In the genomic region with DNA sequence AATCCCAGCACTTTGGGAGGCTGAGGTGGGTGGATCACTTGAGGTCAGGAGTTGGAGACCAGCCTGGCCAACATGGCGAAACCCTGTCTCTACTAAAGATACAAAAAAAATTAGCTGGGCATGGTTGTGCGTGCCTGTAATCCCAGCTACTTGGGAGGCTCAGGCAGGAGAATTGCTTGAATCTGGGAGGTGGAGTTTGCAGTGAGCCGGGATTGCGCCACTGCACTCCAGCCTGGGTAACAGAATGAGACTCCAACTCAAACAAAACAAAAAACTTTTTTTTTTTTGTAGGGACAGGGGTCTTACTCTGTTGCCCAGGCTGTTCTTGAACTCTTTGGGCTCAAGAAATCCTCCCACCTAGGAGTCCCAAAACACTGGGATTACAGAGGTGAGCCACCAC, we compare ENCODE assay signal across 5 cellular contexts. TPM values are rescaled to one million over a fixed set of nuclear protein-coding genes. Genes with fewer than 3 reads are reported as not detected.
DNase-seq lines count a peak whose midpoint lies in the region; ATAC-seq, FAIRE-seq and TF ChIP-seq lines count a peak whose summit lies in the region.
"Not testable (repeated sequence)": the region's sequence is repeated elsewhere in the genome, so short reads cannot be mapped to it uniquely, and the experiment has no call there.

No MANE protein-coding gene starts in this region.

- intact Hi-C loops in CD4-positive, alpha-beta T cell (cut with DNase I, micrococcal nuclease), result loop anchor here in 1 of 2 experiments (5.0 kb wide), 1 partner anchor 573 kb away; a partner anchor contains a TSS
- intact Hi-C loops in K562 (cut with micrococcal nuclease); HepG2 (cut with micrococcal nuclease; ENCODE audit: unreplicated experiment): not testable (repeated sequence)

- H3K79me2 ChIP-seq in K562 (ENCODE audit: control insufficient read depth, insufficient read depth, low read length) (peaks cover 31% of the 10 kb centered on the region), HepG2 (ENCODE audit: insufficient read depth, low read length) (peaks cover 11% of the 10 kb centered on the region)

- H3K4me3 Mint-ChIP-seq in CD4-positive, alpha-beta T cell, result peak overlapping the region; percentile 66
- not testable (repeated sequence) for H3K4me3 Mint-ChIP-seq in T-helper 1 cell treated with Interleukin-12 subunit alpha and Interleukin-12 subunit beta and Interleukin-4 antibody, amounts not matched to agents 30 μg/mL and 1 μg/mL, for 36 hours
- peak overlapping the region; percentile 34 for H3K4me3 Mint-ChIP-seq in nephron progenitor cell

- H3K9ac ChIP-seq in K562 (ENCODE audit: insufficient read depth in 1 of 2, low read depth in 2 of 2, low read length in 2 of 2); HepG2 (ENCODE audit: insufficient read depth, low read depth, low read length): not testable (repeated sequence)

- not testable (repeated sequence) for H3K27ac Mint-ChIP-seq in CD4-positive, alpha-beta T cell; nephron progenitor cell
- H3K27ac Mint-ChIP-seq in T-helper 1 cell treated with Interleukin-12 subunit alpha and Interleukin-12 subunit beta and Interleukin-4 antibody, amounts not matched to agents 30 μg/mL and 1 μg/mL, for 36 hours, result peak overlapping the region; percentile 41

- not testable (repeated sequence) for H3K9me3 Mint-ChIP-seq in CD4-positive, alpha-beta T cell; T-helper 1 cell treated with Interleukin-12 subunit alpha and Interleukin-12 subunit beta and Interleukin-4 antibody, amounts not matched to agents 30 μg/mL and 1 μg/mL, for 36 hours; nephron progenitor cell

- H3K9me1 ChIP-seq in K562 (ENCODE audit: control insufficient read depth, insufficient read depth, low read length), result not testable (repeated sequence)

- CTCF ChIA-PET in CD4-positive, alpha-beta T cell (lab: Charles Lee); K562 (lab: Yijun Ruan, JAX; ENCODE audit: low intra/inter-chr PET ratio); HepG2 (lab: Yijun Ruan, JAX; ENCODE audit: low intra/inter-chr PET ratio, low total read pairs): not testable (repeated sequence)

- in situ Hi-C loops in K562 (cut with MboI), result not testable (repeated sequence)
- in situ Hi-C loops in HepG2 (cut with HindIII; ENCODE audit: extremely low pct_ligation_motif_present, low pct_unique_long_range_greater_than_20kb), result loop anchor here (10.0 kb wide), 1 partner anchor 301 kb away; no protein-coding TSS in a partner anchor

- peaks cover 23% of the 10 kb centered on the region for H3K4me1 Mint-ChIP-seq in CD4-positive, alpha-beta T cell (ENCODE audit: low read depth)
- H3K4me1 Mint-ChIP-seq in T-helper 1 cell treated with Interleukin-12 subunit alpha and Interleukin-12 subunit beta and Interleukin-4 antibody, amounts not matched to agents 30 μg/mL and 1 μg/mL, for 36 hours (ENCODE audit: low read depth), result peaks cover 16% of the 10 kb centered on the region
- peaks cover 14% of the 10 kb centered on the region for H3K4me1 Mint-ChIP-seq in nephron progenitor cell

- H3K9me3 ChIP-seq in CD4-positive, alpha-beta T cell (ENCODE audit: control insufficient read depth, low read length); K562 (replicated peaks; ENCODE audit: control insufficient read depth, insufficient read depth, low read depth, low read length); HepG2 (ENCODE audit: low read length): not testable (repeated sequence)

- H3K27me3 Mint-ChIP-seq in CD4-positive, alpha-beta T cell; T-helper 1 cell treated with Interleukin-12 subunit alpha and Interleukin-12 subunit beta and Interleukin-4 antibody, amounts not matched to agents 30 μg/mL and 1 μg/mL, for 36 hours (ENCODE audit: low read depth); nephron progenitor cell (ENCODE audit: low read depth, poor library complexity): not testable (repeated sequence)

- not testable (repeated sequence) for FAIRE-seq in K562 (lab: Jason Lieb, UNC); HepG2 (lab: Jason Lieb, UNC)

- H3K27me3 ChIP-seq in CD4-positive, alpha-beta T cell (ENCODE audit: control insufficient read depth, insufficient read depth, low read length); K562 (ENCODE audit: control insufficient read depth in 2 of 2, insufficient read depth in 2 of 2, low read length in 2 of 2); HepG2 (ENCODE audit: control insufficient read depth in 1 of 2, insufficient read depth in 2 of 2, low read length in 2 of 2): not testable (repeated sequence)

- ATAC-seq in CD4-positive, alpha-beta T cell (ENCODE audit: poor library complexity); K562; HepG2: not testable (repeated sequence)

- TF ChIP-seq CTCF in CD4-positive, alpha-beta T cell (IDR thresholded peaks at IDR 0.05); K562 (IDR thresholded peaks at IDR 0.05 in 2 of 3, conservative IDR thresholded peaks at IDR 0.05 in 1 of 3; ENCODE audit: insufficient read depth in 2 of 3, low read depth in 1 of 3, low read length in 3 of 3); HepG2 (CRISPR knock-in tag; IDR thresholded peaks at IDR 0.05); nephron progenitor cell (IDR thresholded peaks at IDR 0.05): not testable (repeated sequence)

- WGBS in K562 (ENCODE audit: insufficient coverage, low coverage, missing lambda C conversion rate), result 93% methylated on average over 3 of the region's 4 CpGs
- WGBS in HepG2 (ENCODE audit: low lambda C conversion rate), result 35% methylated on average over 4 of the region's 4 CpGs

- TF ChIP-seq RAD21 in K562 (CRISPR knock-in tag; conservative IDR thresholded peaks at IDR 0.05 in 1 of 2, IDR thresholded peaks at IDR 0.05 in 1 of 2); HepG2 (CRISPR knock-in tag; IDR thresholded peaks at IDR 0.05): not testable (repeated sequence)

- not testable (repeated sequence) for BruUV-seq in K562 (replicated peaks; lab: Mats Ljungman, UMichigan); HepG2 (replicated peaks; lab: Mats Ljungman, UMichigan)

- POLR2A ChIA-PET in CD4-positive, alpha-beta T cell (lab: Charles Lee); HepG2 (lab: Yijun Ruan, JAX): not testable (repeated sequence)
- POLR2A ChIA-PET in K562 (lab: Yijun Ruan, JAX), result interaction anchor here (2.7 kb wide), 1 partner anchor 11 kb away, joined by 13 read pairs; no protein-coding TSS in a partner anchor

- H3K4me2 ChIP-seq in K562 (ENCODE audit: insufficient read depth, low read length), result not testable (repeated sequence)
- 0 out of 2 replicates have a peak overlapping the region, but pooled peaks have one; percentile 7 for H3K4me2 ChIP-seq in HepG2 (ENCODE audit: low read depth, low read length)

- H3K4me1 ChIP-seq in K562 (replicated peaks in 1 of 2; ENCODE audit: control insufficient read depth in 2 of 2, insufficient read depth in 2 of 2, low read length in 2 of 2) (peaks cover 18 to 20% of the 10 kb centered on the region in 2 experiments; a peak in 4 of 5 replicates), HepG2 (ENCODE audit: insufficient read depth, low read length) (peaks cover 44% of the 10 kb centered on the region)

- H2AFZ ChIP-seq in K562 (ENCODE audit: low read depth, low read length); HepG2 (ENCODE audit: low read length): not testable (repeated sequence)

- H3K27ac ChIP-seq in CD4-positive, alpha-beta T cell (ENCODE audit: low read depth, low read length); K562 (ENCODE audit: extremely low read depth, low read depth, low read length); HepG2 (ENCODE audit: extremely low read length, insufficient read depth, low read length): not testable (repeated sequence)

- not testable (repeated sequence) for H3K36me3 ChIP-seq in K562 (ENCODE audit: control insufficient read depth, insufficient read depth, low read length); HepG2 (replicated peaks in 1 of 2; ENCODE audit: control insufficient read depth in 1 of 2, insufficient read depth in 2 of 2, low read length in 2 of 2)

- H3K4me3 ChIP-seq in K562; HepG2 (replicated peaks in 1 of 3; ENCODE audit: insufficient read depth in 1 of 3, low read depth in 2 of 3, low read length in 3 of 3): not testable (repeated sequence)

- H3K36me3 Mint-ChIP-seq in CD4-positive, alpha-beta T cell (ENCODE audit: low read depth); T-helper 1 cell treated with Interleukin-12 subunit alpha and Interleukin-12 subunit beta and Interleukin-4 antibody, amounts not matched to agents 30 μg/mL and 1 μg/mL, for 36 hours (ENCODE audit: low read depth); nephron progenitor cell (ENCODE audit: low read depth): not testable (repeated sequence)

- H4K20me1 ChIP-seq in K562 (replicated peaks; ENCODE audit: control insufficient read depth, insufficient read depth, low read length); HepG2 (ENCODE audit: insufficient read depth, low read length): not testable (repeated sequence)

- DNase-seq in CD4-positive, alpha-beta T cell; K562 (ENCODE audit: extremely low read depth in 1 of 4, low spot score in 3 of 4); HepG2 (ENCODE audit: low spot score); nephron progenitor cell: not testable (repeated sequence)

- not testable (repeated sequence) for TF ChIP-seq EP300 in K562 (IDR thresholded peaks at IDR 0.05; ENCODE audit: low read length); HepG2 (IDR thresholded peaks at IDR 0.05; ENCODE audit: low read depth in 2 of 2, low read length in 2 of 2); HepG2 (CRISPR knock-in tag; IDR thresholded peaks at IDR 0.05; ENCODE audit: borderline replicate concordance)

- not testable (repeated sequence) for TF ChIP-seq POLR2A in K562 (conservative IDR thresholded peaks at IDR 0.05); HepG2 (IDR thresholded peaks at IDR 0.05; ENCODE audit: insufficient read depth in 1 of 2, low read depth in 2 of 2, low read length in 2 of 2)

RNA-seq across cellular contexts. Expression of a gene that starts 3.3 kb away (rescaled TPM):
- total RNA-seq in CD4-positive, alpha-beta T cell, result 10 to 100 TPM; 44.6 to 46.4 TPM
- total RNA-seq in K562 (2011; cell fraction: chromatin; rRNA removed; ENCODE audit: low replicate concordance), result 24.8 and 82.7 TPM in 2 replicates
- 12.2 and 13.9 TPM in 2 replicates for total RNA-seq in K562 (2011; cell fraction: nucleolus; rRNA removed)
- total RNA-seq in K562 (2011; cell fraction: nucleoplasm; rRNA removed), result 23.9 and 32.5 TPM in 2 replicates
- total RNA-seq in K562 (2014; rRNA removed), result 59.6 and 64.9 TPM in 2 replicates
- 98.8 and 113 TPM in 2 replicates for total RNA-seq in K562 (2014; rRNA removed; fragmentation: Illumina TruSeq; extraction: Trizol)
- total RNA-seq in K562 (2015; rRNA removed; fragmentation: Illumina TruSeq; extraction: Trizol), result 92.7 and 100 TPM in 2 replicates
- 111 and 126 TPM in 2 replicates for total RNA-seq in K562 (2021)
- polyA plus RNA-seq in K562 (2011; rRNA removed), result 56.0 and 79.7 TPM in 2 replicates
- polyA plus RNA-seq in K562 (2011; cell fraction: cytosol; rRNA removed), result 36.0 and 44.8 TPM in 2 replicates
- polyA plus RNA-seq in K562 (2011; cell fraction: nucleus; rRNA removed), result 15.8 and 16.7 TPM in 2 replicates
- 41.2 and 58.2 TPM in 2 replicates for polyA plus RNA-seq in K562 (2012)
- polyA plus RNA-seq in K562 (2014; fragmentation: Illumina TruSeq; extraction: Trizol), result 72.8 and 83.0 TPM in 2 replicates
- polyA plus RNA-seq in K562 (2014; fragmentation: Nextera tagmentation; extraction: Ambion mirVana), result 10 to 100 TPM; 22.5 to 31.7 TPM
- 50.5 and 52.5 TPM in 2 replicates for polyA plus RNA-seq in K562 (2014; rRNA removed)
- 180 and 192 TPM in 2 replicates for polyA minus RNA-seq in K562 (2011; rRNA and poly(A)+ RNA removed)
- polyA minus RNA-seq in K562 (2011; cell fraction: cytosol; rRNA and poly(A)+ RNA removed), result 66.4 and 78.4 TPM in 2 replicates
- 14.3 and 24.5 TPM in 2 replicates for polyA minus RNA-seq in K562 (2011; cell fraction: nucleus; rRNA and poly(A)+ RNA removed)
- total RNA-seq in HepG2 (2016; rRNA removed; fragmentation: Illumina TruSeq; extraction: Trizol), result 63.5 and 101 TPM in 2 replicates
- 33.6 and 33.7 TPM in 2 replicates for total RNA-seq in HepG2 (2016; cell fraction: cytosol; rRNA removed; fragmentation: Illumina TruSeq; extraction: Trizol; ENCODE audit: low read depth)
- total RNA-seq in HepG2 (2016; cell fraction: insoluble cytoplasmic fraction; rRNA removed; fragmentation: Illumina TruSeq; extraction: Trizol), result 63.2 and 92.9 TPM in 2 replicates
- total RNA-seq in HepG2 (2016; cell fraction: membrane; rRNA removed; fragmentation: Illumina TruSeq; extraction: Trizol), result 52.7 and 53.2 TPM in 2 replicates
- 39.5 and 46.8 TPM in 2 replicates for total RNA-seq in HepG2 (2016; cell fraction: nucleus; rRNA removed; fragmentation: Illumina TruSeq; extraction: Trizol)
- polyA plus RNA-seq in HepG2 (2011; rRNA removed), result 26.7 and 30.0 TPM in 2 replicates
- polyA plus RNA-seq in HepG2 (2011; cell fraction: cytosol; rRNA removed), result 27.0 and 32.0 TPM in 2 replicates
- polyA plus RNA-seq in HepG2 (2011; cell fraction: nucleus; rRNA removed), result 16.5 and 17.7 TPM in 2 replicates
- polyA plus RNA-seq in HepG2 (2012), result 36.3 and 36.9 TPM in 2 replicates
- polyA plus RNA-seq in HepG2 (2016; cell fraction: cytosol; fragmentation: Illumina TruSeq; extraction: Trizol; ENCODE audit: low read depth), result 5.9 and 6.2 TPM in 2 replicates
- 68.9 and 69.6 TPM in 2 replicates for polyA plus RNA-seq in HepG2 (2016; cell fraction: insoluble cytoplasmic fraction; fragmentation: Illumina TruSeq; extraction: Trizol; ENCODE audit: low read depth)
- 11.9 and 14.6 TPM in 2 replicates for polyA plus RNA-seq in HepG2 (2016; cell fraction: membrane; fragmentation: Illumina TruSeq; extraction: Trizol; ENCODE audit: low read depth)
- 40.4 and 40.7 TPM in 2 replicates for polyA plus RNA-seq in HepG2 (2016; cell fraction: nucleus; fragmentation: Illumina TruSeq; extraction: Trizol; ENCODE audit: insufficient read depth, low read depth)
- polyA minus RNA-seq in HepG2 (2011; rRNA and poly(A)+ RNA removed; ENCODE audit: low replicate concordance), result 22.4 and 59.7 TPM in 2 replicates
- polyA minus RNA-seq in HepG2 (2011; cell fraction: cytosol; rRNA and poly(A)+ RNA removed), result 34.5 and 43.4 TPM in 2 replicates
- polyA minus RNA-seq in HepG2 (2011; cell fraction: nucleus; rRNA and poly(A)+ RNA removed), result 26.8 and 30.5 TPM in 2 replicates

RNA-seq across cellular contexts. Expression of a gene that starts 6.1 kb away (rescaled TPM):
- total RNA-seq in CD4-positive, alpha-beta T cell, result 1,000 to 10,000 TPM; 1,794 to 1,807 TPM
- 348 and 589 TPM in 2 replicates for total RNA-seq in K562 (2011; cell fraction: chromatin; rRNA removed; ENCODE audit: low replicate concordance)
- total RNA-seq in K562 (2011; cell fraction: nucleolus; rRNA removed), result 314 and 317 TPM in 2 replicates
- total RNA-seq in K562 (2011; cell fraction: nucleoplasm; rRNA removed), result 537 and 721 TPM in 2 replicates
- total RNA-seq in K562 (2014; rRNA removed) (1,529 and 1,811 TPM in 2 replicates), K562 (2014; rRNA removed; fragmentation: Illumina TruSeq; extraction: Trizol) (3,099 and 3,427 TPM in 2 replicates), K562 (2015; rRNA removed; fragmentation: Illumina TruSeq; extraction: Trizol) (2,718 and 2,856 TPM in 2 replicates), K562 (2021) (1,959 and 2,095 TPM in 2 replicates), HepG2 (2016; rRNA removed; fragmentation: Illumina TruSeq; extraction: Trizol) (1,551 and 2,121 TPM in 2 replicates)
- polyA plus RNA-seq in K562 (2011; rRNA removed) (2,667 and 2,691 TPM in 2 replicates), K562 (2014; fragmentation: Illumina TruSeq; extraction: Trizol) (2,543 and 3,103 TPM in 2 replicates), K562 (2014; fragmentation: Nextera tagmentation; extraction: Ambion mirVana) (1,000 to 10,000 TPM; 1,519 to 1,617 TPM), K562 (2014; rRNA removed) (2,156 and 2,396 TPM in 2 replicates), HepG2 (2011; rRNA removed) (1,589 and 1,719 TPM in 2 replicates)
- polyA plus RNA-seq in K562 (2011; cell fraction: cytosol; rRNA removed), result 1,053 and 1,467 TPM in 2 replicates
- polyA plus RNA-seq in K562 (2011; cell fraction: nucleus; rRNA removed), result 536 and 802 TPM in 2 replicates
- 2,256 and 2,883 TPM in 2 replicates for polyA plus RNA-seq in K562 (2012)
- 731 and 844 TPM in 2 replicates for polyA minus RNA-seq in K562 (2011; rRNA and poly(A)+ RNA removed)
- polyA minus RNA-seq in K562 (2011; cell fraction: cytosol; rRNA and poly(A)+ RNA removed), result 462 and 473 TPM in 2 replicates
- 140 and 278 TPM in 2 replicates for polyA minus RNA-seq in K562 (2011; cell fraction: nucleus; rRNA and poly(A)+ RNA removed)
- 1,569 and 1,799 TPM in 2 replicates for total RNA-seq in HepG2 (2016; cell fraction: cytosol; rRNA removed; fragmentation: Illumina TruSeq; extraction: Trizol; ENCODE audit: low read depth)
- total RNA-seq in HepG2 (2016; cell fraction: insoluble cytoplasmic fraction; rRNA removed; fragmentation: Illumina TruSeq; extraction: Trizol), result 1,519 and 2,147 TPM in 2 replicates
- 3,064 and 3,242 TPM in 2 replicates for total RNA-seq in HepG2 (2016; cell fraction: membrane; rRNA removed; fragmentation: Illumina TruSeq; extraction: Trizol)
- 617 and 644 TPM in 2 replicates for total RNA-seq in HepG2 (2016; cell fraction: nucleus; rRNA removed; fragmentation: Illumina TruSeq; extraction: Trizol)
- 1,215 and 1,505 TPM in 2 replicates for polyA plus RNA-seq in HepG2 (2011; cell fraction: cytosol; rRNA removed)
- polyA plus RNA-seq in HepG2 (2011; cell fraction: nucleus; rRNA removed), result 260 and 378 TPM in 2 replicates
- 1,569 and 1,801 TPM in 2 replicates for polyA plus RNA-seq in HepG2 (2012)
- polyA plus RNA-seq in HepG2 (2016; cell fraction: cytosol; fragmentation: Illumina TruSeq; extraction: Trizol; ENCODE audit: low read depth), result 2,496 and 2,739 TPM in 2 replicates
- 2,631 and 2,728 TPM in 2 replicates for polyA plus RNA-seq in HepG2 (2016; cell fraction: insoluble cytoplasmic fraction; fragmentation: Illumina TruSeq; extraction: Trizol; ENCODE audit: low read depth)
- polyA plus RNA-seq in HepG2 (2016; cell fraction: membrane; fragmentation: Illumina TruSeq; extraction: Trizol; ENCODE audit: low read depth), result 3,716 and 3,916 TPM in 2 replicates
- 1,083 and 1,121 TPM in 2 replicates for polyA plus RNA-seq in HepG2 (2016; cell fraction: nucleus; fragmentation: Illumina TruSeq; extraction: Trizol; ENCODE audit: insufficient read depth, low read depth)
- polyA minus RNA-seq in HepG2 (2011; rRNA and poly(A)+ RNA removed; ENCODE audit: low replicate concordance), result 207 and 602 TPM in 2 replicates
- 269 and 339 TPM in 2 replicates for polyA minus RNA-seq in HepG2 (2011; cell fraction: cytosol; rRNA and poly(A)+ RNA removed)
- polyA minus RNA-seq in HepG2 (2011; cell fraction: nucleus; rRNA and poly(A)+ RNA removed), result 197 and 255 TPM in 2 replicates

RNA-seq across cellular contexts. Expression of a gene that starts 33.2 kb away (rescaled TPM):
- 10 to 100 TPM; 40.2 to 43.3 TPM for total RNA-seq in CD4-positive, alpha-beta T cell
- 228 and 304 TPM in 2 replicates for total RNA-seq in K562 (2011; cell fraction: chromatin; rRNA removed; ENCODE audit: low replicate concordance)
- total RNA-seq in K562 (2011; cell fraction: nucleolus; rRNA removed), result 113 and 121 TPM in 2 replicates
- 142 and 162 TPM in 2 replicates for total RNA-seq in K562 (2011; cell fraction: nucleoplasm; rRNA removed)
- 8.4 and 12.5 TPM in 2 replicates for total RNA-seq in K562 (2014; rRNA removed)
- total RNA-seq in K562 (2014; rRNA removed; fragmentation: Illumina TruSeq; extraction: Trizol), result 13.5 and 15.0 TPM in 2 replicates
- 15.6 and 17.3 TPM in 2 replicates for total RNA-seq in K562 (2015; rRNA removed; fragmentation: Illumina TruSeq; extraction: Trizol)
- 25.2 and 33.3 TPM in 2 replicates for total RNA-seq in K562 (2021)
- polyA plus RNA-seq in K562 (2011; rRNA removed), result 11.0 and 16.1 TPM in 2 replicates
- 6.2 and 6.6 TPM in 2 replicates for polyA plus RNA-seq in K562 (2011; cell fraction: cytosol; rRNA removed)
- polyA plus RNA-seq in K562 (2011; cell fraction: nucleus; rRNA removed), result 57.5 and 62.2 TPM in 2 replicates
- 17.5 and 22.3 TPM in 2 replicates for polyA plus RNA-seq in K562 (2012)
- 13.6 and 14.6 TPM in 2 replicates for polyA plus RNA-seq in K562 (2014; fragmentation: Illumina TruSeq; extraction: Trizol)
- polyA plus RNA-seq in K562 (2014; fragmentation: Nextera tagmentation; extraction: Ambion mirVana), result 1 to 10 TPM; 3.5 to 4.5 TPM
- 11.5 and 14.7 TPM in 2 replicates for polyA plus RNA-seq in K562 (2014; rRNA removed)
- 56.9 and 62.2 TPM in 2 replicates for polyA minus RNA-seq in K562 (2011; rRNA and poly(A)+ RNA removed)
- 24.2 and 31.3 TPM in 2 replicates for polyA minus RNA-seq in K562 (2011; cell fraction: cytosol; rRNA and poly(A)+ RNA removed)
- 47.9 and 93.0 TPM in 2 replicates for polyA minus RNA-seq in K562 (2011; cell fraction: nucleus; rRNA and poly(A)+ RNA removed)
- total RNA-seq in HepG2 (2016; rRNA removed; fragmentation: Illumina TruSeq; extraction: Trizol), result 11.4 and 13.7 TPM in 2 replicates
- 11.3 and 14.3 TPM in 2 replicates for total RNA-seq in HepG2 (2016; cell fraction: cytosol; rRNA removed; fragmentation: Illumina TruSeq; extraction: Trizol; ENCODE audit: low read depth)
- total RNA-seq in HepG2 (2016; cell fraction: insoluble cytoplasmic fraction; rRNA removed; fragmentation: Illumina TruSeq; extraction: Trizol), result 10.5 and 12.2 TPM in 2 replicates
- total RNA-seq in HepG2 (2016; cell fraction: membrane; rRNA removed; fragmentation: Illumina TruSeq; extraction: Trizol), result 9.8 and 10.9 TPM in 2 replicates
- total RNA-seq in HepG2 (2016; cell fraction: nucleus; rRNA removed; fragmentation: Illumina TruSeq; extraction: Trizol), result 25.6 and 28.3 TPM in 2 replicates
- 8.0 and 9.0 TPM in 2 replicates for polyA plus RNA-seq in HepG2 (2011; rRNA removed)
- 2.9 and 3.0 TPM in 2 replicates for polyA plus RNA-seq in HepG2 (2011; cell fraction: cytosol; rRNA removed)
- polyA plus RNA-seq in HepG2 (2011; cell fraction: nucleus; rRNA removed), result 38.9 and 47.2 TPM in 2 replicates
- polyA plus RNA-seq in HepG2 (2012), result 14.6 and 17.7 TPM in 2 replicates
- polyA plus RNA-seq in HepG2 (2016; cell fraction: cytosol; fragmentation: Illumina TruSeq; extraction: Trizol; ENCODE audit: low read depth), result 0.88 and 1.8 TPM in 2 replicates
- 10.1 and 11.0 TPM in 2 replicates for polyA plus RNA-seq in HepG2 (2016; cell fraction: insoluble cytoplasmic fraction; fragmentation: Illumina TruSeq; extraction: Trizol; ENCODE audit: low read depth)
- 3.2 and 4.0 TPM in 2 replicates for polyA plus RNA-seq in HepG2 (2016; cell fraction: membrane; fragmentation: Illumina TruSeq; extraction: Trizol; ENCODE audit: low read depth)
- 60.5 and 66.6 TPM in 2 replicates for polyA plus RNA-seq in HepG2 (2016; cell fraction: nucleus; fragmentation: Illumina TruSeq; extraction: Trizol; ENCODE audit: insufficient read depth, low read depth)
- polyA minus RNA-seq in HepG2 (2011; rRNA and poly(A)+ RNA removed; ENCODE audit: low replicate concordance), result 23.1 and 24.7 TPM in 2 replicates
- 11.1 and 16.9 TPM in 2 replicates for polyA minus RNA-seq in HepG2 (2011; cell fraction: cytosol; rRNA and poly(A)+ RNA removed)
- 62.1 and 75.8 TPM in 2 replicates for polyA minus RNA-seq in HepG2 (2011; cell fraction: nucleus; rRNA and poly(A)+ RNA removed)
